In genomic region chr1:174247472-174247871, GRCh38 we compare ENCODE assay signal across 22 cellular contexts.
A peak's percentile ranks its signal among the peaks of the same experiment; 100 is the strongest.
DNase-seq lines count a peak whose midpoint lies in the region; ATAC-seq, FAIRE-seq and TF ChIP-seq lines count a peak whose summit lies in the region.
"Had no signal": no experiment of that assay in that cellular context is flagged by ENCODE, and none has a peak within 500 bp of the region (broad histone marks: within the 10 kb centered on the region; RNA-seq: fewer than 3 reads in every experiment).

No MANE protein-coding gene starts in this region.

- FAIRE-seq in GM12891 (lab: Jason Lieb, UNC) (no peak), H1 (lab: Jason Lieb, UNC) (no peak)
- FAIRE-seq: G401.6, GM19239, HTR-8/SVneo had no signal

- no peaks in the 10 kb centered on the region for H3K27me3 ChIP-seq in H1 (replicated peaks in 1 of 4; ENCODE audit: control insufficient read depth in 3 of 4, extremely low read depth in 1 of 4, insufficient read depth in 3 of 4, low read length in 3 of 4)
- no peaks in the 10 kb centered on the region for H3K27me3 ChIP-seq in CD4-positive, alpha-beta T cell (ENCODE audit: control insufficient read depth, insufficient read depth, low read length)
- H3K27me3 ChIP-seq: BLaER1 had no signal

- TF ChIP-seq EP300 in H1 (IDR thresholded peaks at IDR 0.05; ENCODE audit: borderline replicate concordance in 1 of 2, low read depth in 2 of 2, low read length in 2 of 2), result no peak

- H2BK15ac ChIP-seq in H1 (ENCODE audit: low read length), result no peak overlapping the region

- no peaks in the 10 kb centered on the region for H3K9me3 ChIP-seq in H1 (ENCODE audit: insufficient read depth in 2 of 2, low read depth in 1 of 2, low read length in 1 of 2)
- H3K9me3 ChIP-seq in CD4-positive, alpha-beta T cell (ENCODE audit: control insufficient read depth, low read length), result no peaks in the 10 kb centered on the region
- H3K9me3 ChIP-seq: BLaER1 had no signal

- H3K9me3 Mint-ChIP-seq in CD4-positive, alpha-beta T cell, result no peaks in the 10 kb centered on the region
- H3K9me3 Mint-ChIP-seq: CD14-positive monocyte; CD8-positive, alpha-beta T cell; HFFc6 had no signal

- H3K4ac ChIP-seq in H1 (replicated peaks; ENCODE audit: insufficient read length, low read depth, low read length), result no peak overlapping the region

- no peak overlapping the region for H3K27ac ChIP-seq in H1 (ENCODE audit: low read depth, low read length)
- no peak overlapping the region for H3K27ac ChIP-seq in CD4-positive, alpha-beta T cell (ENCODE audit: low read depth, low read length)
- H3K27ac ChIP-seq: BLaER1, GM23248 had no signal

- H2BK5ac ChIP-seq in H1 (ENCODE audit: low read depth, low read length), result no peak overlapping the region

- no peak overlapping the region for H3K4me3 Mint-ChIP-seq in CD4-positive, alpha-beta T cell
- H3K4me3 Mint-ChIP-seq: CD14-positive monocyte; CD8-positive, alpha-beta T cell; HFFc6 had no signal

- H4K20me1 ChIP-seq in H1 (replicated peaks in 1 of 2; ENCODE audit: control insufficient read depth in 1 of 2, insufficient read depth in 2 of 2, low read length in 2 of 2), result no peaks in the 10 kb centered on the region
- H4K20me1 ChIP-seq: BLaER1 had no signal

- no peak overlapping the region for H3K56ac ChIP-seq in H1 (replicated peaks; ENCODE audit: insufficient read length, low read depth, low read length)

- H3K23ac ChIP-seq in H1 (ENCODE audit: insufficient read length), result no peak overlapping the region

- no peaks in the 10 kb centered on the region for H3K27me3 Mint-ChIP-seq in CD4-positive, alpha-beta T cell

- no peak overlapping the region for H4K5ac ChIP-seq in H1 (ENCODE audit: insufficient read length, low read depth, low read length)

- H3K36me3 Mint-ChIP-seq in CD4-positive, alpha-beta T cell (ENCODE audit: low read depth), result peaks cover 50% of the 10 kb centered on the region

- POLR2A ChIA-PET in H1 (lab: Charles Lee; ENCODE audit: partially characterized antibody), result no interaction called here
- POLR2A ChIA-PET in CD4-positive, alpha-beta T cell (lab: Charles Lee), result no interaction called here

- no peak for ATAC-seq in HG02763 (IDR thresholded peaks at IDR 0.05; ENCODE audit: unreplicated experiment)
- ATAC-seq in GM19467 (IDR thresholded peaks at IDR 0.05; ENCODE audit: unreplicated experiment), result no peak
- ATAC-seq in CD4-positive, alpha-beta T cell (ENCODE audit: poor library complexity), result no peak
- ATAC-seq: CD8-positive, alpha-beta T cell; HCT116 had no signal

- H4K8ac ChIP-seq in H1 (ENCODE audit: extremely low read depth, insufficient read depth, low read length), result no peak overlapping the region

- intact Hi-C loops in CD4-positive, alpha-beta T cell (cut with DNase I, micrococcal nuclease), result no loop called here

- DNase-seq in NCI-H146 (lab: John Stamatoyannopoulos, UW) (peak; percentile 32), NCI-H146 treated with DMSO at 0.1 percent for 48 hours (lab: John Stamatoyannopoulos, UW; ENCODE audit: unreplicated experiment) (no peak), GM12891 (ENCODE audit: insufficient read length, low spot score) (no peak), NCI-H526 treated with DMSO at 0.1 percent for 48 hours (lab: John Stamatoyannopoulos, UW) (peak; percentile 97), H1 (ENCODE audit: low read depth in 1 of 2, low spot score in 2 of 2) (no peak)
- no peak for DNase-seq in CD4-positive, alpha-beta T cell
- DNase-seq: 8988T; Calu3; CD8-positive, alpha-beta T cell; GM23248; H7; HFFc6; IMR-90; KG1 had no signal

- no peak for TF ChIP-seq CTCF in H1 (IDR thresholded peaks at IDR 0.05; ENCODE audit: control extremely low read depth in 1 of 3, insufficient read depth in 1 of 3, low read depth in 1 of 3, low read length in 3 of 3)
- TF ChIP-seq CTCF in CD4-positive, alpha-beta T cell (IDR thresholded peaks at IDR 0.05), result no peak

- no peaks in the 10 kb centered on the region for H3K4me1 ChIP-seq in H1 (replicated peaks in 1 of 4; ENCODE audit: control insufficient read depth in 3 of 4, insufficient read depth in 4 of 4, low read length in 3 of 4)
- H3K4me1 ChIP-seq: BLaER1 had no signal

- H3K27ac Mint-ChIP-seq in CD4-positive, alpha-beta T cell, result no peak overlapping the region
- H3K27ac Mint-ChIP-seq: CD8-positive, alpha-beta T cell; HFFc6 had no signal

- no peak overlapping the region for H2BK12ac ChIP-seq in H1 (ENCODE audit: low read depth, low read length)

- no peak overlapping the region for H3K4me2 ChIP-seq in H1 (ENCODE audit: insufficient read depth in 1 of 2, low read depth in 2 of 2, low read length in 2 of 2)
- H3K4me2 ChIP-seq: BLaER1 had no signal

- no peak overlapping the region for H3K9ac ChIP-seq in H1 (replicated peaks in 1 of 4; ENCODE audit: extremely low read depth in 1 of 4, low read depth in 3 of 4, low read length in 3 of 4)
- H3K9ac ChIP-seq: BLaER1, GM23248 had no signal

- peaks cover 0 to 20% (median 0%) of the 10 kb centered on the region in 4 experiments; a peak in 3 of 8 replicates for H3K36me3 ChIP-seq in H1 (ENCODE audit: control insufficient read depth in 2 of 4, insufficient read depth in 4 of 4, low read length in 3 of 4)

- TF ChIP-seq POLR2A in GM12891 (IDR thresholded peaks at IDR 0.05; ENCODE audit: low read depth, low read length), result no peak
- TF ChIP-seq POLR2A in H1 (IDR thresholded peaks at IDR 0.05; ENCODE audit: control extremely low read depth in 1 of 2, low read depth in 2 of 2, low read length in 2 of 2), result no peak

- no peak overlapping the region for H4K91ac ChIP-seq in H1 (replicated peaks; ENCODE audit: insufficient read length, low read length)

- no peak overlapping the region for H2AFZ ChIP-seq in H1 (ENCODE audit: low read length)
- H2AFZ ChIP-seq: GM23248 had no signal

- no peak for TF ChIP-seq RAD21 in H1 (IDR thresholded peaks at IDR 0.05 in 1 of 2, conservative IDR thresholded peaks at IDR 0.05 in 1 of 2; ENCODE audit: low read depth in 2 of 2, low read length in 2 of 2)

- no peak overlapping the region for H2AK5ac ChIP-seq in H1 (ENCODE audit: low read depth, low read length)

- H3K14ac ChIP-seq in H1 (ENCODE audit: insufficient read length), result no peak overlapping the region

- no peaks in the 10 kb centered on the region for H3K4me1 Mint-ChIP-seq in CD4-positive, alpha-beta T cell (ENCODE audit: low read depth)
- H3K4me1 Mint-ChIP-seq: CD14-positive monocyte had no signal

- H2BK120ac ChIP-seq in H1 (replicated peaks; ENCODE audit: low read depth, low read length), result no peak overlapping the region

- no peak overlapping the region for H2BK20ac ChIP-seq in H1 (ENCODE audit: low read length)

- no peaks in the 10 kb centered on the region for H3K79me2 ChIP-seq in H1 (ENCODE audit: control insufficient read depth in 1 of 2, insufficient read depth in 2 of 2, low read length in 2 of 2)

- H3K18ac ChIP-seq in H1 (ENCODE audit: extremely low read depth, low read length), result no peak overlapping the region

- CTCF ChIA-PET in H1 (lab: Charles Lee; ENCODE audit: partially characterized antibody), result interaction anchor here (1.0 kb wide), 1 partner anchor 223 kb away, joined by 3 read pairs; no protein-coding TSS in a partner anchor
- CTCF ChIA-PET in CD4-positive, alpha-beta T cell (lab: Charles Lee), result no interaction called here

- H3K23me2 ChIP-seq in H1 (ENCODE audit: low read depth, low read length), result no peaks in the 10 kb centered on the region

- 90% methylated on average over 4 of the region's 4 CpGs; no CpG with 5 or more reads in 1 of the 2 experiments for WGBS in H1 (ENCODE audit: extremely low coverage in 1 of 2, insufficient coverage in 1 of 2, insufficient read length in 1 of 2, insufficient replicate concordance in 2 of 2, low coverage in 1 of 2, low lambda C conversion rate in 2 of 2, missing lambda C conversion rate in 1 of 2), 2 experiments

- H3K79me1 ChIP-seq in H1 (ENCODE audit: low read depth, low read length), result no peaks in the 10 kb centered on the region

- no peak overlapping the region for H3K4me3 ChIP-seq in H1 (ENCODE audit: extremely low read depth in 1 of 4, insufficient read depth in 2 of 4, low read depth in 3 of 4, low read length in 4 of 4)
- H3K4me3 ChIP-seq: BLaER1, GM23248 had no signal

TF ChIP-seq in GM12891, 5 proteins besides CTCF, POLR2A, EP300 and RAD21:
- 0 out of 2 replicates have a peak, but pooled peaks have one; percentile 16 for TF ChIP-seq POU2F2 (IDR thresholded peaks at IDR 0.05; ENCODE audit: low read depth, low read length)
- TF ChIP-seq PAX5 (IDR thresholded peaks at IDR 0.05; ENCODE audit: insufficient read depth, low read length, severe bottlenecking), result no peak
- TF ChIP-seq POLR2AphosphoS5 (IDR thresholded peaks at IDR 0.05; ENCODE audit: low read depth, low read length), result peak; percentile 34; the same call in 1 of the 2 replicates
TF ChIP-seq in GM12891: peak in this region for 2.

TF ChIP-seq in H1, 55 proteins besides CTCF, POLR2A, EP300 and RAD21:
- TF ChIP-seq YY1 (IDR thresholded peaks at IDR 0.05; ENCODE audit: low read depth, low read length), result peak; percentile 66; the same call in 1 of the 2 replicates
- TF ChIP-seq ASH2L (IDR thresholded peaks at IDR 0.05; ENCODE audit: low read length), result no peak
TF ChIP-seq in H1: peak in this region for 1.

Comparison
In these comparisons a context has a peak if more than half of its experiments do, and no peak if none do; other contexts are left out.
1. DNase-seq: peak in NCI-H146 (single experiment) and NCI-H526 treated with DMSO at 0.1 percent for 48 hours (single experiment); none in NCI-H146 treated with DMSO at 0.1 percent for 48 hours (single experiment), GM12891 (single experiment), H1 (0 of 2) and CD4-positive, alpha-beta T cell (0 of 10).